Comparison of ENCODE assay signal across 22 cellular contexts in genomic region chr3:107578523-107578922, GRCh38. TPM values are rescaled to one million over a fixed set of nuclear protein-coding genes. Genes with fewer than 3 reads are reported as not detected.
DNase-seq lines count a peak whose midpoint lies in the region; ATAC-seq, FAIRE-seq and TF ChIP-seq lines count a peak whose summit lies in the region.
"Had no signal": no experiment of that assay in that cellular context is flagged by ENCODE, and none has a peak within 500 bp of the region (broad histone marks: within the 10 kb centered on the region; RNA-seq: fewer than 3 reads in every experiment).

No MANE protein-coding gene starts in this region.

- H3K9me3 Mint-ChIP-seq in chondrocyte (ENCODE audit: low read depth) (no peaks in the 10 kb centered on the region), nephron progenitor cell (no peaks in the 10 kb centered on the region)
- H3K9me3 Mint-ChIP-seq: activated CD8-positive, alpha-beta T cell treated with anti-CD3 and anti-CD28 coated beads for 36 hours; CD8-positive, alpha-beta T cell had no signal

- WGBS in HepG2 (ENCODE audit: low lambda C conversion rate): 95% methylated on average over 3 of the region's 3 CpGs

- H4K20me1 ChIP-seq in DND-41 (ENCODE audit: insufficient read depth, low read length) (no peaks in the 10 kb centered on the region; the same call in 1 of the 2 replicates), HepG2 (ENCODE audit: insufficient read depth, low read length) (peaks cover 9% of the 10 kb centered on the region; the same call in 1 of the 2 replicates)

- H3K9me3 ChIP-seq in DND-41 (ENCODE audit: insufficient read depth, low read length, severe bottlenecking) (no peaks in the 10 kb centered on the region), HUES48 (ENCODE audit: control insufficient read depth, insufficient read depth, low read length) (no peaks in the 10 kb centered on the region), tibial artery (no peaks in the 10 kb centered on the region), HepG2 (ENCODE audit: low read length) (no peaks in the 10 kb centered on the region)
- H3K9me3 ChIP-seq: adrenal gland, heart right ventricle, left lung had no signal

- H3K4me1 ChIP-seq in DND-41 (ENCODE audit: insufficient read depth, low read length) (no peaks in the 10 kb centered on the region; the same call in 1 of the 2 replicates), HUES48 (ENCODE audit: control insufficient read depth, insufficient read depth, low read length) (peaks cover 35% of the 10 kb centered on the region), tibial artery (no peaks in the 10 kb centered on the region), HepG2 (ENCODE audit: insufficient read depth, low read length) (no peaks in the 10 kb centered on the region)

- H3K9ac ChIP-seq in DND-41 (ENCODE audit: low read depth, low read length) (no peak overlapping the region), HUES48 (ENCODE audit: low read depth, low read length) (no peak overlapping the region), HepG2 (ENCODE audit: insufficient read depth, low read depth, low read length) (no peak overlapping the region)

- H3K27me3 ChIP-seq in DND-41 (ENCODE audit: insufficient read depth, low read length, poor library complexity): no peaks in the 10 kb centered on the region
- H3K27me3 ChIP-seq in HUES48 (ENCODE audit: control insufficient read depth, insufficient read depth, low read length): no peaks in the 10 kb centered on the region
- no peaks in the 10 kb centered on the region for H3K27me3 ChIP-seq in tibial artery
- no peaks in the 10 kb centered on the region for H3K27me3 ChIP-seq in HepG2 (ENCODE audit: control insufficient read depth in 1 of 2, insufficient read depth in 2 of 2, low read length in 2 of 2)
- H3K27me3 ChIP-seq: adrenal gland, heart right ventricle, left lung had no signal

- no peak overlapping the region for H3K27ac Mint-ChIP-seq in chondrocyte (ENCODE audit: unreplicated experiment)
- peak overlapping the region; percentile 59 for H3K27ac Mint-ChIP-seq in nephron progenitor cell
- H3K27ac Mint-ChIP-seq: activated CD8-positive, alpha-beta T cell treated with anti-CD3 and anti-CD28 coated beads for 36 hours had no signal

- in situ Hi-C loops in HepG2 (cut with HindIII; ENCODE audit: extremely low pct_ligation_motif_present, low pct_unique_long_range_greater_than_20kb): loop anchor here (10.0 kb wide), 2 partner anchors 166 to 266 kb away; no protein-coding TSS in a partner anchor

- H3K4me3 ChIP-seq in DND-41 (ENCODE audit: low read depth in 1 of 2, low read length in 2 of 2): no peak overlapping the region
- no peak overlapping the region for H3K4me3 ChIP-seq in HUES48 (ENCODE audit: low read depth, low read length)
- no peak overlapping the region for H3K4me3 ChIP-seq in tibial artery
- H3K4me3 ChIP-seq in HepG2 (replicated peaks in 1 of 3; ENCODE audit: insufficient read depth in 1 of 3, low read depth in 2 of 3, low read length in 3 of 3): no peak overlapping the region
- H3K4me3 ChIP-seq: adrenal gland, heart right ventricle, left lung, SK-N-MC had no signal

- DNase-seq in DND-41: no peak
- DNase-seq in chondrocyte (ENCODE audit: low spot score): no peak
- DNase-seq in nephron progenitor cell: no peak
- no peak for DNase-seq in tibial artery
- no peak for DNase-seq in HepG2 (ENCODE audit: low spot score)
- DNase-seq: activated CD8-positive, alpha-beta T cell treated with anti-CD3 and anti-CD28 coated beads for 36 hours; activated gamma-delta T cell treated with Interleukin-2 at 50 U/mL for 16 hours; adrenal gland; CD8-positive, alpha-beta T cell; cortex of kidney; GF-D8; heart right ventricle; left lung; midbrain; NCI-H1105; NCI-H2029 treated with DMSO at 0.1 percent for 48 hours; NCI-H446 had no signal

- TF ChIP-seq EP300 in HepG2 (IDR thresholded peaks at IDR 0.05; ENCODE audit: low read depth in 2 of 2, low read length in 2 of 2): no peak
- no peak for TF ChIP-seq EP300 in HepG2 (CRISPR knock-in tag; IDR thresholded peaks at IDR 0.05; ENCODE audit: borderline replicate concordance)

- H3K36me3 Mint-ChIP-seq in chondrocyte (ENCODE audit: low read depth) (no peaks in the 10 kb centered on the region), nephron progenitor cell (ENCODE audit: low read depth) (peaks cover 9% of the 10 kb centered on the region)

- CTCF ChIA-PET in HepG2 (lab: Yijun Ruan, JAX; ENCODE audit: low intra/inter-chr PET ratio, low total read pairs): no interaction called here

- peak overlapping the region; percentile 51; the same call in 1 of the 2 replicates for H3K27ac ChIP-seq in DND-41 (ENCODE audit: low read length)
- H3K27ac ChIP-seq in HUES48 (ENCODE audit: low read depth, low read length): peak overlapping the region; percentile 11
- H3K27ac ChIP-seq in tibial artery: no peak overlapping the region
- no peak overlapping the region for H3K27ac ChIP-seq in HepG2 (ENCODE audit: extremely low read length, insufficient read depth, low read length)
- H3K27ac ChIP-seq: adrenal gland, heart right ventricle, left lung, RWPE1, SK-N-MC had no signal

- POLR2A ChIA-PET in HepG2 (lab: Yijun Ruan, JAX): no interaction called here

- FAIRE-seq in HepG2 (lab: Jason Lieb, UNC): no peak
- FAIRE-seq: endometrium had no signal

- H3K79me2 ChIP-seq in DND-41 (ENCODE audit: insufficient read depth, low read length) (peaks cover 19% of the 10 kb centered on the region; the same call in 1 of the 2 replicates), HepG2 (ENCODE audit: insufficient read depth, low read length) (no peaks in the 10 kb centered on the region)

- BruUV-seq in HepG2 (replicated peaks; lab: Mats Ljungman, UMichigan): no TSS peak

- H3K36me3 ChIP-seq in DND-41 (ENCODE audit: insufficient read depth, low read length): no peaks in the 10 kb centered on the region
- no peaks in the 10 kb centered on the region for H3K36me3 ChIP-seq in HUES48 (ENCODE audit: control insufficient read depth, insufficient read depth, low read length)
- no peaks in the 10 kb centered on the region for H3K36me3 ChIP-seq in tibial artery
- H3K36me3 ChIP-seq in HepG2 (replicated peaks in 1 of 2; ENCODE audit: control insufficient read depth in 1 of 2, insufficient read depth in 2 of 2, low read length in 2 of 2): no peaks in the 10 kb centered on the region; a peak in 1 of 5 replicates
- H3K36me3 ChIP-seq: adrenal gland, heart right ventricle, left lung had no signal

- H3K27me3 Mint-ChIP-seq in chondrocyte (ENCODE audit: low read depth) (no peaks in the 10 kb centered on the region), nephron progenitor cell (ENCODE audit: low read depth, poor library complexity) (peaks cover 6% of the 10 kb centered on the region)
- H3K27me3 Mint-ChIP-seq: activated CD8-positive, alpha-beta T cell treated with anti-CD3 and anti-CD28 coated beads for 36 hours had no signal

- H3K4me3 Mint-ChIP-seq in chondrocyte (ENCODE audit: unreplicated experiment): no peak overlapping the region
- no peak overlapping the region for H3K4me3 Mint-ChIP-seq in nephron progenitor cell
- H3K4me3 Mint-ChIP-seq: activated CD8-positive, alpha-beta T cell treated with anti-CD3 and anti-CD28 coated beads for 36 hours; CD8-positive, alpha-beta T cell had no signal

- no peak for TF ChIP-seq POLR2A in HepG2 (IDR thresholded peaks at IDR 0.05; ENCODE audit: insufficient read depth in 1 of 2, low read depth in 2 of 2, low read length in 2 of 2)

- ATAC-seq in DND-41 (ENCODE audit: insufficient read depth, low read depth): no peak
- no peak for ATAC-seq in GM19351 (IDR thresholded peaks at IDR 0.05; ENCODE audit: unreplicated experiment)
- ATAC-seq in HepG2: no peak
- ATAC-seq: activated CD8-positive, alpha-beta T cell treated with anti-CD3 and anti-CD28 coated beads for 36 hours; CD8-positive, alpha-beta T cell; left lung had no signal

- peaks cover 12% of the 10 kb centered on the region for H3K4me1 Mint-ChIP-seq in chondrocyte (ENCODE audit: low read depth)
- peaks cover 33% of the 10 kb centered on the region for H3K4me1 Mint-ChIP-seq in nephron progenitor cell

- TF ChIP-seq CTCF in DND-41 (IDR thresholded peaks at IDR 0.05; ENCODE audit: borderline replicate concordance, extremely low read depth, low read length, poor library complexity, severe bottlenecking) (peak; percentile 24), chondrocyte (IDR thresholded peaks at IDR 0.05) (peak; percentile 14), nephron progenitor cell (IDR thresholded peaks at IDR 0.05) (no peak), tibial artery (IDR thresholded peaks at IDR 0.05) (no peak), HepG2 (CRISPR knock-in tag; IDR thresholded peaks at IDR 0.05) (no peak)

- intact Hi-C loops in tibial artery (cut with DNase I; ENCODE audit: low total_unique reads) (loop anchor here (10.0 kb wide), 2 partner anchors 166 to 266 kb away; no protein-coding TSS in a partner anchor), HepG2 (cut with micrococcal nuclease; ENCODE audit: unreplicated experiment) (no loop called here)

- H2AFZ ChIP-seq in DND-41 (ENCODE audit: low read depth, low read length) (no peak overlapping the region), HepG2 (ENCODE audit: low read length) (no peak overlapping the region)

- no peak overlapping the region for H3K4me2 ChIP-seq in DND-41 (ENCODE audit: insufficient read depth, low read length)
- H3K4me2 ChIP-seq in HepG2 (ENCODE audit: low read depth, low read length): no peak overlapping the region

- no peak for TF ChIP-seq RAD21 in HepG2 (CRISPR knock-in tag; IDR thresholded peaks at IDR 0.05)

RNA-seq across cellular contexts. Expression of gene BBX, which starts 55.8 kb away (rescaled TPM):
- total RNA-seq in chondrocyte (68.4 to 82.7 TPM (median 69.6 TPM) in 3 replicates), HepG2 (2016; rRNA removed; fragmentation: Illumina TruSeq; extraction: Trizol) (13.7 and 20.6 TPM in 2 replicates)
- 27.0 and 28.5 TPM in 2 replicates for total RNA-seq in HepG2 (2016; cell fraction: cytosol; rRNA removed; fragmentation: Illumina TruSeq; extraction: Trizol; ENCODE audit: low read depth)
- 14.6 and 21.3 TPM in 2 replicates for total RNA-seq in HepG2 (2016; cell fraction: insoluble cytoplasmic fraction; rRNA removed; fragmentation: Illumina TruSeq; extraction: Trizol)
- 7.3 and 8.3 TPM in 2 replicates for total RNA-seq in HepG2 (2016; cell fraction: membrane; rRNA removed; fragmentation: Illumina TruSeq; extraction: Trizol)
- total RNA-seq in HepG2 (2016; cell fraction: nucleus; rRNA removed; fragmentation: Illumina TruSeq; extraction: Trizol): 31.5 and 33.7 TPM in 2 replicates
- polyA plus RNA-seq in HepG2 (2011; rRNA removed): 20.2 and 23.2 TPM in 2 replicates
- polyA plus RNA-seq in HepG2 (2011; cell fraction: cytosol; rRNA removed): 11.2 and 13.9 TPM in 2 replicates
- 28.5 and 32.7 TPM in 2 replicates for polyA plus RNA-seq in HepG2 (2011; cell fraction: nucleus; rRNA removed)
- 19.4 and 20.9 TPM in 2 replicates for polyA plus RNA-seq in HepG2 (2012)
- polyA plus RNA-seq in HepG2 (2016; cell fraction: cytosol; fragmentation: Illumina TruSeq; extraction: Trizol; ENCODE audit: low read depth): 0.15 and 0.25 TPM in 2 replicates
- polyA plus RNA-seq in HepG2 (2016; cell fraction: insoluble cytoplasmic fraction; fragmentation: Illumina TruSeq; extraction: Trizol; ENCODE audit: low read depth): 10.3 and 11.4 TPM in 2 replicates
- polyA plus RNA-seq in HepG2 (2016; cell fraction: membrane; fragmentation: Illumina TruSeq; extraction: Trizol; ENCODE audit: low read depth): 0.88 and 0.95 TPM in 2 replicates
- 8.0 and 10.1 TPM in 2 replicates for polyA plus RNA-seq in HepG2 (2016; cell fraction: nucleus; fragmentation: Illumina TruSeq; extraction: Trizol; ENCODE audit: insufficient read depth, low read depth)
- 106 and 181 TPM in 2 replicates for polyA minus RNA-seq in HepG2 (2011; rRNA and poly(A)+ RNA removed; ENCODE audit: low replicate concordance)
- 23.6 and 35.7 TPM in 2 replicates for polyA minus RNA-seq in HepG2 (2011; cell fraction: cytosol; rRNA and poly(A)+ RNA removed)
- polyA minus RNA-seq in HepG2 (2011; cell fraction: nucleus; rRNA and poly(A)+ RNA removed): 180 and 182 TPM in 2 replicates

Comparison
In these comparisons a context has a peak if more than half of its experiments do, and no peak if none do; other contexts are left out.
1. H3K27ac ChIP-seq: peak in DND-41 (single experiment) and HUES48 (single experiment); none in tibial artery (0 of 2) and HepG2 (single experiment).
2. CTCF ChIP-seq: peak in DND-41 (single experiment) and chondrocyte (single experiment); none in nephron progenitor cell (single experiment), tibial artery (0 of 2) and HepG2 (single experiment).